Comparison of ENCODE assay signal across 17 cellular contexts in the genomic region with DNA sequence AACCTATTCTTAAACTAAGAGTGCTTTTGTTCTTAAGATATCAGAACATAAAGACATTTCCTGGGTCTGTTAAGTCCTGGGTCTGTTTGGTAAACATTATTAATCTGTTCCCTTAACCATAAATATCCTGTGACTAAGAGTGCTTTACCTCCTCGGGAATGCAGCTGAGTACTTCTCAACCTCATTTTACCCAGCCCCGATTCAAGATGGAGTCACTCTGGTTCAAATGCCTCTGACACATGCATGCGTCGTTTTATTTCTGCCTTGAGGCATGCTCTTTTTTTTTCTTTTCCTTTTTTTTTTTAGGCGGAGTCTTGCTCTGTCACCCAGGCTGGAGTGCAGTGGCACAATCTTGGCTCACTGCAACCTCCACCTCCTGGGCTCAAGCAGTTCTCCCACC.
"Had no signal": no experiment of that assay in that cellular context is flagged by ENCODE, and none has a peak within 500 bp of the region (broad histone marks: within the 10 kb centered on the region; RNA-seq: fewer than 3 reads in every experiment).

No MANE protein-coding gene starts in this region.

- DNase-seq: activated CD4-positive, alpha-beta memory T cell treated with anti-CD3 and anti-CD28 coated beads for 36 hours; activated CD4-positive, alpha-beta T cell treated with anti-CD3 and anti-CD28 coated beads for 36 hours; activated T-cell treated with anti-CD3 and anti-CD28 coated beads, Interleukin-2, amount 50 U/mL, for 24 hours; adrenal gland; caudate nucleus; head of caudate nucleus; immature natural killer cell; left cardiac atrium; lower lobe of right lung; midbrain; naive thymus-derived CD8-positive, alpha-beta T cell; tibial artery had no signal

- H3K9me3 ChIP-seq: adrenal gland, lower lobe of right lung had no signal

- ATAC-seq: activated CD4-positive, alpha-beta T cell treated with anti-CD3 and anti-CD28 coated beads for 36 hours; esophagus mucosa; left cardiac atrium; lower lobe of right lung; naive thymus-derived CD8-positive, alpha-beta T cell; stimulated activated effector memory CD8-positive, alpha-beta T cell treated with anti-CD3 and anti-CD28 coated beads, Interleukin-12 subunit alpha, Interleukin-12 subunit beta, amount 100 ng/mL, for 72 hours had no signal

- H3K27me3 ChIP-seq: adrenal gland, tibial artery had no signal

- H3K4me3 ChIP-seq: adrenal gland, lower lobe of right lung, tibial artery had no signal

- H3K4me1 ChIP-seq: adrenal gland, lower lobe of right lung, tibial artery had no signal

- H3K27ac ChIP-seq: adrenal gland, lower lobe of right lung, tibial artery, VCaP had no signal

- FAIRE-seq: colon, urothelium cell line had no signal

- H3K36me3 ChIP-seq: adrenal gland, lower lobe of right lung, tibial artery had no signal
